ENCODE assay signal across 12 cellular contexts in the genomic region with DNA sequence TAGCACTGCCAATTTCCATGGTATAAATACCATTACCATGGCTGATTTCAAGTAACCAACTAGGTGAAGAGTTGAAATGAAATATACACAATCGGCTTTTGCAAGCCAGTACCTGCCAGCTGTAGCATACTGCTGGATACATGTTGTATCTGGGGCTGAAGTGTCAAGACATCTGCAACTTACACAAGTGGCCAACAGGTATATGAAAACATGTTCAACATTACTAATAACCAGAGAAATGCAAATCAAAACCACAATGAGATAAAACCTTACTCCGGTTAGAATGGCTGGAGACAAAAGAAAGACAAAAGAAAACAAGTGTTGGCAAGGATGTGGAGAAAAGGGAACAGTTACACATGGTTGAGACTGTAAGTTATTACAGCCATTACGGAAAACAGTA. TPM values are rescaled to one million over a fixed set of nuclear protein-coding genes. Genes with fewer than 3 reads are reported as not detected.
DNase-seq lines count a peak whose midpoint lies in the region; ATAC-seq, FAIRE-seq and TF ChIP-seq lines count a peak whose summit lies in the region.
"Had no signal": no experiment of that assay in that cellular context is flagged by ENCODE, and none has a peak within 500 bp of the region (broad histone marks: within the 10 kb centered on the region; RNA-seq: fewer than 3 reads in every experiment).

No MANE protein-coding gene starts in this region.

- no peaks in the 10 kb centered on the region for H3K9me1 ChIP-seq in keratinocyte (ENCODE audit: control insufficient read depth, extremely low read depth, insufficient read depth, low read length)

- no peak for TF ChIP-seq CTCF in keratinocyte (optimal IDR thresholded peaks at IDR 0.05 in 1 of 3, IDR thresholded peaks at IDR 0.05 in 1 of 3, conservative IDR thresholded peaks at IDR 0.05 in 1 of 3; ENCODE audit: extremely low read depth in 1 of 3, insufficient read depth in 2 of 3, low read length in 3 of 3)

- peak overlapping the region in 3 of 8 donors; percentile 1 to 19 (median 4) for H3K27ac Mint-ChIP-seq in CD8-positive, alpha-beta memory T cell

- peak; percentile 52 for FAIRE-seq in keratinocyte (lab: Jason Lieb, UNC)

- no peak overlapping the region for H3K9ac ChIP-seq in keratinocyte (ENCODE audit: control insufficient read depth, extremely low read depth, insufficient read depth, low read length)

- peaks cover 4 to 7% of the 10 kb centered on the region in 2 experiments for H3K36me3 ChIP-seq in keratinocyte (ENCODE audit: control insufficient read depth in 2 of 2, extremely low read depth in 1 of 2, insufficient read depth in 2 of 2, low read length in 2 of 2)
- peaks cover 36% of the 10 kb centered on the region for H3K36me3 ChIP-seq in CD8-positive, alpha-beta memory T cell (ENCODE audit: insufficient read depth, low read length)

- H3K79me2 ChIP-seq in keratinocyte (ENCODE audit: control insufficient read depth, insufficient read depth, low read length): no peaks in the 10 kb centered on the region

- peaks cover 2% of the 10 kb centered on the region for H3K4me1 ChIP-seq in keratinocyte (ENCODE audit: control insufficient read depth, extremely low read depth, insufficient read depth, low read length)
- H3K4me1 ChIP-seq in CD8-positive, alpha-beta memory T cell (ENCODE audit: insufficient read depth, low read length): no peaks in the 10 kb centered on the region
- H3K4me1 ChIP-seq: breast epithelium had no signal

- H4K20me1 ChIP-seq in keratinocyte (ENCODE audit: control insufficient read depth, extremely low read depth, insufficient read depth, low read length): no peaks in the 10 kb centered on the region

- ATAC-seq in GM19035 (IDR thresholded peaks at IDR 0.05; ENCODE audit: unreplicated experiment) (peak; percentile 86), GM21737 (IDR thresholded peaks at IDR 0.05; ENCODE audit: unreplicated experiment) (peak; percentile 57), HG03354 (IDR thresholded peaks at IDR 0.05; ENCODE audit: poor library complexity, severe bottlenecking, unreplicated experiment) (peak; percentile 89)
- ATAC-seq: activated T-cell treated with anti-CD3 and anti-CD28 coated beads, Interleukin-2, amount 50 U/mL, for 4 hours had no signal

- peaks cover 37 to 76% (median 68%) of the 10 kb centered on the region in 3 donors for H3K4me1 Mint-ChIP-seq in CD8-positive, alpha-beta memory T cell

- POLR2A ChIA-PET in CD8-positive, alpha-beta memory T cell (lab: Charles Lee): no interaction called here

- H3K36me3 Mint-ChIP-seq in CD8-positive, alpha-beta memory T cell: peaks cover 18 to 87% (median 34%) of the 10 kb centered on the region in 3 donors

- H3K9me3 ChIP-seq in keratinocyte (ENCODE audit: control insufficient read depth, low read depth, low read length): no peaks in the 10 kb centered on the region
- no peaks in the 10 kb centered on the region for H3K9me3 ChIP-seq in CD8-positive, alpha-beta memory T cell (ENCODE audit: low read length)
- H3K9me3 ChIP-seq: breast epithelium had no signal

- H2AFZ ChIP-seq in keratinocyte (ENCODE audit: control insufficient read depth, low read length): no peak overlapping the region
- H2AFZ ChIP-seq: PC-9 had no signal

- no peak overlapping the region for H3K4me3 Mint-ChIP-seq in CD8-positive, alpha-beta memory T cell
- H3K4me3 Mint-ChIP-seq: activated T-cell treated with anti-CD3 and anti-CD28 coated beads, Interleukin-2, amount 50 U/mL, for 4 hours; naive B cell had no signal

- H3K27me3 ChIP-seq in keratinocyte (ENCODE audit: control insufficient read depth, extremely low read depth, insufficient read depth, low read length): no peaks in the 10 kb centered on the region
- H3K27me3 ChIP-seq in CD8-positive, alpha-beta memory T cell (ENCODE audit: insufficient read depth, low read length, poor library complexity, severe bottlenecking): no peaks in the 10 kb centered on the region
- H3K27me3 ChIP-seq: breast epithelium had no signal

- no peaks in the 10 kb centered on the region for H3K27me3 Mint-ChIP-seq in CD8-positive, alpha-beta memory T cell
- H3K27me3 Mint-ChIP-seq: naive B cell had no signal

- no peak overlapping the region for H3K4me2 ChIP-seq in keratinocyte (ENCODE audit: control insufficient read depth, extremely low read depth, insufficient read depth, low read depth, low read length)
- H3K4me2 ChIP-seq: PC-9 had no signal

- H3K27ac ChIP-seq in keratinocyte (ENCODE audit: control insufficient read depth, insufficient read depth, low read length): no peak overlapping the region
- no peak overlapping the region for H3K27ac ChIP-seq in CD8-positive, alpha-beta memory T cell (ENCODE audit: low read depth, low read length)
- H3K27ac ChIP-seq: breast epithelium, PC-9 had no signal

- dilution Hi-C loops in keratinocyte (cut with MboI; ENCODE audit: extremely low pct_ligation_motif_present, low sequenced_read_pairs): no loop called here

- H3K9me3 Mint-ChIP-seq in CD8-positive, alpha-beta memory T cell: no peaks in the 10 kb centered on the region
- H3K9me3 Mint-ChIP-seq: activated T-cell treated with anti-CD3 and anti-CD28 coated beads, Interleukin-2, amount 50 U/mL, for 4 hours; naive B cell had no signal

- CTCF ChIA-PET in CD8-positive, alpha-beta memory T cell (lab: Charles Lee): no interaction called here

- no peak overlapping the region for H3K4me3 ChIP-seq in keratinocyte (ENCODE audit: control insufficient read depth in 2 of 3, extremely low read depth in 1 of 3, insufficient read depth in 2 of 3, low read depth in 1 of 3, low read length in 3 of 3)
- H3K4me3 ChIP-seq in CD8-positive, alpha-beta memory T cell (ENCODE audit: low read length): no peak overlapping the region
- H3K4me3 ChIP-seq: breast epithelium, PC-9 had no signal

- peak; percentile 56 for DNase-seq in keratinocyte (ENCODE audit: low read depth, low spot score)
- DNase-seq in NCI-H82 (lab: John Stamatoyannopoulos, UW): no peak
- DNase-seq in activated naive CD4-positive, alpha-beta T cell (lab: John Stamatoyannopoulos, UW): no peak
- DNase-seq in NCI-H345 treated with DMSO at 0.1 percent for 48 hours (lab: John Stamatoyannopoulos, UW; ENCODE audit: unreplicated experiment): no peak
- DNase-seq in CD8-positive, alpha-beta memory T cell: no peak
- DNase-seq: activated T-cell treated with anti-CD3 and anti-CD28 coated beads, Interleukin-2, amount 50 U/mL, for 4 hours; naive B cell; PC-9 had no signal

RNA-seq across cellular contexts. Expression of a gene that starts 11.6 kb away (rescaled TPM):
- 6.1 to 19.9 TPM (median 18.5 TPM) in 3 replicates for polyA plus RNA-seq in keratinocyte
- polyA plus RNA-seq in keratinocyte (2011; ENCODE audit: low read depth): 64.0 TPM
- 6.5 and 14.8 TPM in 2 replicates for polyA plus RNA-seq in keratinocyte (2011; cell fraction: cytosol; rRNA removed)
- 42.5 and 45.4 TPM in 2 replicates for polyA plus RNA-seq in keratinocyte (2011; cell fraction: nucleus; rRNA removed)
- polyA plus RNA-seq in keratinocyte (2012; ENCODE audit: low replicate concordance): 5.7 and 17.0 TPM in 2 replicates
- polyA minus RNA-seq in keratinocyte: 1.7 to 16.7 TPM (median 9.9 TPM) in 3 replicates
- polyA minus RNA-seq in keratinocyte (2011; cell fraction: cytosol; rRNA and poly(A)+ RNA removed): 5.4 TPM
- polyA minus RNA-seq in keratinocyte (2011; cell fraction: nucleus; rRNA and poly(A)+ RNA removed): 23.8 and 52.0 TPM in 2 replicates
- 10 to 100 TPM; 17.1 to 17.2 TPM for total RNA-seq in CD8-positive, alpha-beta memory T cell
- 16.4 TPM for polyA plus RNA-seq in CD8-positive, alpha-beta memory T cell
